1 cellular context compared by ENCODE assay signal in the genomic region with DNA sequence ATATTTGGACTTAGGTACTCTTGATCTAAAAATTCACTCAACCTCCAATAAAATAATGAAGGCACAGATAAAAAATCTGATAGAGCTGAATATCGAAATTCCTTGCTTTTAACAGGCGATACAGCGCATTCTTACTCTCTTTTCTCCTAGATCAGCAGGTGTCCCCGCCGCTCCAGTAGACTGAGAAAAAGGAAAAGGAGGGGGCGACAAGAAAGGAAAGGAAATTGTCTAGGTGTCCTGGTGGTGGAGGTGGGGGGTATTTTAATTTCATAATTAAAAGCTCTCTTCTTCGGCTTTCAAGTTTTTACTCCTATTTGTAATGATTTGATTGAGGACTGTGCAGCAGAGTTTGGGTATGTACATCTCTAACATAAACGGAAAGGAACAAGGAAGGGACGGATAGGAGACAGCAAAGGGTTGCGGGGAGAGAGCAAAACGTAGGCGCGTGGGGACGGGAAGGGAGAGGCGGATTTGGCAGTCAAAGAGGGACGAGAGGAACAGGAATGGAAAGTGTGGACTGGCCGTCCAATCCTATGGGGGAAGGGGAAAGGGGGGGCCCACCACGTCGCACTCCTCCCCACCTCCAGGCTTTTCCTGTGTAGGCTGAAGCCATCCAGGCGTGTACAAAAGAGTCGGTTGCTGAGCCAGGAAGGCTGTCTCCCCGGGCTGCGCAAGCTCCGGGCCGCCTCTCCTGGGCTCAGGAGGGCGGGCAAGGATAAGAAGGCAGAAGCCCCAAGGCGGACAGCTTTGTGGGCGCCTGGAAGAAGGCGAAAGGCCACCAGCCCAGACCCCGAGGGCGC.
A peak's percentile ranks its signal among the peaks of the same experiment; 100 is the strongest.
TF ChIP-seq lines count a peak whose summit lies in the region.

No MANE protein-coding gene starts in this region.

TF ChIP-seq in GM12878, 131 proteins besides CTCF, POLR2A, EP300 and RAD21 (continued from another document and continues in another):
- TF ChIP-seq EGR1 (IDR thresholded peaks at IDR 0.05; ENCODE audit: borderline replicate concordance in 1 of 2, low read depth in 2 of 2, low read length in 2 of 2) (no peak), YY1 (IDR thresholded peaks at IDR 0.05; ENCODE audit: low read depth, low read length) (no peak), SUPT20H (IDR thresholded peaks at IDR 0.05; ENCODE audit: borderline replicate concordance, control insufficient read depth, low read depth, low read length) (no peak), TAF1 (IDR thresholded peaks at IDR 0.05; ENCODE audit: borderline replicate concordance, low read depth, low read length) (no peak; the same call in 1 of the 2 replicates), KLF5 (IDR thresholded peaks at IDR 0.05; ENCODE audit: partially characterized antibody) (no peak), HCFC1 (IDR thresholded peaks at IDR 0.05; ENCODE audit: low read length) (0 out of 2 replicates have a peak, but pooled peaks have one; percentile 2), IKZF2 (IDR thresholded peaks at IDR 0.05) (peak in 1 of 2 experiments; percentile 58; a peak in 3 of 4 replicates), STAT1 (conservative IDR thresholded peaks at IDR 0.05) (no peak), BMI1 (IDR thresholded peaks at IDR 0.05; ENCODE audit: borderline replicate concordance) (0 out of 2 replicates have a peak, but pooled peaks have one; percentile 13), MXI1 (IDR thresholded peaks at IDR 0.05; ENCODE audit: low read depth, low read length) (no peak), BRCA1 (IDR thresholded peaks at IDR 0.05; ENCODE audit: low read depth, low read length) (no peak), NFXL1 (IDR thresholded peaks at IDR 0.05; ENCODE audit: borderline replicate concordance) (no peak), TARDBP (IDR thresholded peaks at IDR 0.05; ENCODE audit: borderline replicate concordance) (no peak), BCL11A (IDR thresholded peaks at IDR 0.05; ENCODE audit: low read depth, low read length) (no peak), CHD2 (IDR thresholded peaks at IDR 0.05; ENCODE audit: borderline replicate concordance, low read depth, low read length) (no peak), EED (IDR thresholded peaks at IDR 0.05; ENCODE audit: low read depth) (0 out of 2 replicates have a peak, but pooled peaks have one; percentile 18), SIX5 (IDR thresholded peaks at IDR 0.05; ENCODE audit: low read depth, low read length, severe bottlenecking) (no peak), FOXM1 (IDR thresholded peaks at IDR 0.05; ENCODE audit: low read depth, low read length) (no peak), LARP7 (IDR thresholded peaks at IDR 0.05) (no peak), ZBED1 (IDR thresholded peaks at IDR 0.05; ENCODE audit: borderline replicate concordance) (no peak)
- TF ChIP-seq, protein P1, sequence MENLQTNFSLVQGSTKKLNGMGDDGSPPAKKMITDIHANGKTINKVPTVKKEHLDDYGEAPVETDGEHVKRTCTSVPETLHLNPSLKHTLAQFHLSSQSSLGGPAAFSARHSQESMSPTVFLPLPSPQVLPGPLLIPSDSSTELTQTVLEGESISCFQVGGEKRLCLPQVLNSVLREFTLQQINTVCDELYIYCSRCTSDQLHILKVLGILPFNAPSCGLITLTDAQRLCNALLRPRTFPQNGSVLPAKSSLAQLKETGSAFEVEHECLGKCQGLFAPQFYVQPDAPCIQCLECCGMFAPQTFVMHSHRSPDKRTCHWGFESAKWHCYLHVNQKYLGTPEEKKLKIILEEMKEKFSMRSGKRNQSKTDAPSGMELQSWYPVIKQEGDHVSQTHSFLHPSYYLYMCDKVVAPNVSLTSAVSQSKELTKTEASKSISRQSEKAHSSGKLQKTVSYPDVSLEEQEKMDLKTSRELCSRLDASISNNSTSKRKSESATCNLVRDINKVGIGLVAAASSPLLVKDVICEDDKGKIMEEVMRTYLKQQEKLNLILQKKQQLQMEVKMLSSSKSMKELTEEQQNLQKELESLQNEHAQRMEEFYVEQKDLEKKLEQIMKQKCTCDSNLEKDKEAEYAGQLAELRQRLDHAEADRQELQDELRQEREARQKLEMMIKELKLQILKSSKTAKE (IDR thresholded peaks at IDR 0.05; ENCODE audit: low read depth, poor library complexity, severe bottlenecking) = no peak
- TF ChIP-seq, protein P2, sequence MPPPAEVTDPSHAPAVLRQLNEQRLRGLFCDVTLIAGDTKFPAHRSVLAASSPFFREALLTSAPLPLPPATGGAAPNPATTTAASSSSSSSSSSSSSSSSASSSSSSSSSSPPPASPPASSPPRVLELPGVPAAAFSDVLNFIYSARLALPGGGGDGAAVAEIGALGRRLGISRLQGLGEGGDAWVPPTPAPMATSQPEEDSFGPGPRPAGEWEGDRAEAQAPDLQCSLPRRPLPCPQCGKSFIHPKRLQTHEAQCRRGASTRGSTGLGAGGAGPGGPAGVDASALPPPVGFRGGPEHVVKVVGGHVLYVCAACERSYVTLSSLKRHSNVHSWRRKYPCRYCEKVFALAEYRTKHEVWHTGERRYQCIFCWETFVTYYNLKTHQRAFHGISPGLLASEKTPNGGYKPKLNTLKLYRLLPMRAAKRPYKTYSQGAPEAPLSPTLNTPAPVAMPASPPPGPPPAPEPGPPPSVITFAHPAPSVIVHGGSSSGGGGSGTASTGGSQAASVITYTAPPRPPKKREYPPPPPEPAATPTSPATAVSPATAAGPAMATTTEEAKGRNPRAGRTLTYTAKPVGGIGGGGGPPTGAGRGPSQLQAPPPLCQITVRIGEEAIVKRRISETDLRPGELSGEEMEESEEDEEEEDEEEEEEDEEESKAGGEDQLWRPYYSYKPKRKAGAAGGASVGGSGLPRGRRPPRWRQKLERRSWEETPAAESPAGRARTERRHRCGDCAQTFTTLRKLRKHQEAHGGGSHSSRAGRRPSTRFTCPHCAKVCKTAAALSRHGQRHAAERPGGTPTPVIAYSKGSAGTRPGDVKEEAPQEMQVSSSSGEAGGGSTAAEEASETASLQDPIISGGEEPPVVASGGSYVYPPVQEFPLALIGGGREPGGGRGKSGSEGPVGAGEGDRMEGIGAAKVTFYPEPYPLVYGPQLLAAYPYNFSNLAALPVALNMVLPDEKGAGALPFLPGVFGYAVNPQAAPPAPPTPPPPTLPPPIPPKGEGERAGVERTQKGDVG (CRISPR knock-in tag; IDR thresholded peaks at IDR 0.05) = no peak
- TF ChIP-seq, protein P3, sequence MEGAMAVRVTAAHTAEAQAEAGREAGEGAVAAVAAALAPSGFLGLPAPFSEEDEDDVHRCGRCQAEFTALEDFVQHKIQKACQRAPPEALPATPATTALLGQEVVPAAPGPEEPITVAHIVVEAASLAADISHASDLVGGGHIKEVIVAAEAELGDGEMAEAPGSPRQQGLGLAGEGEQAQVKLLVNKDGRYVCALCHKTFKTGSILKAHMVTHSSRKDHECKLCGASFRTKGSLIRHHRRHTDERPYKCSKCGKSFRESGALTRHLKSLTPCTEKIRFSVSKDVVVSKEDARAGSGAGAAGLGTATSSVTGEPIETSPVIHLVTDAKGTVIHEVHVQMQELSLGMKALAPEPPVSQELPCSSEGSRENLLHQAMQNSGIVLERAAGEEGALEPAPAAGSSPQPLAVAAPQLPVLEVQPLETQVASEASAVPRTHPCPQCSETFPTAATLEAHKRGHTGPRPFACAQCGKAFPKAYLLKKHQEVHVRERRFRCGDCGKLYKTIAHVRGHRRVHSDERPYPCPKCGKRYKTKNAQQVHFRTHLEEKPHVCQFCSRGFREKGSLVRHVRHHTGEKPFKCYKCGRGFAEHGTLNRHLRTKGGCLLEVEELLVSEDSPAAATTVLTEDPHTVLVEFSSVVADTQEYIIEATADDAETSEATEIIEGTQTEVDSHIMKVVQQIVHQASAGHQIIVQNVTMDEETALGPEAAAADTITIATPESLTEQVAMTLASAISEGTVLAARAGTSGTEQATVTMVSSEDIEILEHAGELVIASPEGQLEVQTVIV (IDR thresholded peaks at IDR 0.05; ENCODE audit: borderline replicate concordance, partially characterized antibody) = no peak
- TF ChIP-seq, protein P4, sequence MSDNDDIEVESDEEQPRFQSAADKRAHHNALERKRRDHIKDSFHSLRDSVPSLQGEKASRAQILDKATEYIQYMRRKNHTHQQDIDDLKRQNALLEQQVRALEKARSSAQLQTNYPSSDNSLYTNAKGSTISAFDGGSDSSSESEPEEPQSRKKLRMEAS (IDR thresholded peaks at IDR 0.05; ENCODE audit: low read depth, low read length) = no peak
- TF ChIP-seq, protein P5, sequence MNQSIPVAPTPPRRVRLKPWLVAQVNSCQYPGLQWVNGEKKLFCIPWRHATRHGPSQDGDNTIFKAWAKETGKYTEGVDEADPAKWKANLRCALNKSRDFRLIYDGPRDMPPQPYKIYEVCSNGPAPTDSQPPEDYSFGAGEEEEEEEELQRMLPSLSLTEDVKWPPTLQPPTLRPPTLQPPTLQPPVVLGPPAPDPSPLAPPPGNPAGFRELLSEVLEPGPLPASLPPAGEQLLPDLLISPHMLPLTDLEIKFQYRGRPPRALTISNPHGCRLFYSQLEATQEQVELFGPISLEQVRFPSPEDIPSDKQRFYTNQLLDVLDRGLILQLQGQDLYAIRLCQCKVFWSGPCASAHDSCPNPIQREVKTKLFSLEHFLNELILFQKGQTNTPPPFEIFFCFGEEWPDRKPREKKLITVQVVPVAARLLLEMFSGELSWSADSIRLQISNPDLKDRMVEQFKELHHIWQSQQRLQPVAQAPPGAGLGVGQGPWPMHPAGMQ (IDR thresholded peaks at IDR 0.05; ENCODE audit: borderline replicate concordance) = no peak
- TF ChIP-seq, protein P6, sequence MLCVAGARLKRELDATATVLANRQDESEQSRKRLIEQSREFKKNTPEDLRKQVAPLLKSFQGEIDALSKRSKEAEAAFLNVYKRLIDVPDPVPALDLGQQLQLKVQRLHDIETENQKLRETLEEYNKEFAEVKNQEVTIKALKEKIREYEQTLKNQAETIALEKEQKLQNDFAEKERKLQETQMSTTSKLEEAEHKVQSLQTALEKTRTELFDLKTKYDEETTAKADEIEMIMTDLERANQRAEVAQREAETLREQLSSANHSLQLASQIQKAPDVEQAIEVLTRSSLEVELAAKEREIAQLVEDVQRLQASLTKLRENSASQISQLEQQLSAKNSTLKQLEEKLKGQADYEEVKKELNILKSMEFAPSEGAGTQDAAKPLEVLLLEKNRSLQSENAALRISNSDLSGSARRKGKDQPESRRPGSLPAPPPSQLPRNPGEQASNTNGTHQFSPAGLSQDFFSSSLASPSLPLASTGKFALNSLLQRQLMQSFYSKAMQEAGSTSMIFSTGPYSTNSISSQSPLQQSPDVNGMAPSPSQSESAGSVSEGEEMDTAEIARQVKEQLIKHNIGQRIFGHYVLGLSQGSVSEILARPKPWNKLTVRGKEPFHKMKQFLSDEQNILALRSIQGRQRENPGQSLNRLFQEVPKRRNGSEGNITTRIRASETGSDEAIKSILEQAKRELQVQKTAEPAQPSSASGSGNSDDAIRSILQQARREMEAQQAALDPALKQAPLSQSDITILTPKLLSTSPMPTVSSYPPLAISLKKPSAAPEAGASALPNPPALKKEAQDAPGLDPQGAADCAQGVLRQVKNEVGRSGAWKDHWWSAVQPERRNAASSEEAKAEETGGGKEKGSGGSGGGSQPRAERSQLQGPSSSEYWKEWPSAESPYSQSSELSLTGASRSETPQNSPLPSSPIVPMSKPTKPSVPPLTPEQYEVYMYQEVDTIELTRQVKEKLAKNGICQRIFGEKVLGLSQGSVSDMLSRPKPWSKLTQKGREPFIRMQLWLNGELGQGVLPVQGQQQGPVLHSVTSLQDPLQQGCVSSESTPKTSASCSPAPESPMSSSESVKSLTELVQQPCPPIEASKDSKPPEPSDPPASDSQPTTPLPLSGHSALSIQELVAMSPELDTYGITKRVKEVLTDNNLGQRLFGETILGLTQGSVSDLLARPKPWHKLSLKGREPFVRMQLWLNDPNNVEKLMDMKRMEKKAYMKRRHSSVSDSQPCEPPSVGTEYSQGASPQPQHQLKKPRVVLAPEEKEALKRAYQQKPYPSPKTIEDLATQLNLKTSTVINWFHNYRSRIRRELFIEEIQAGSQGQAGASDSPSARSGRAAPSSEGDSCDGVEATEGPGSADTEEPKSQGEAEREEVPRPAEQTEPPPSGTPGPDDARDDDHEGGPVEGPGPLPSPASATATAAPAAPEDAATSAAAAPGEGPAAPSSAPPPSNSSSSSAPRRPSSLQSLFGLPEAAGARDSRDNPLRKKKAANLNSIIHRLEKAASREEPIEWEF (IDR thresholded peaks at IDR 0.05; ENCODE audit: insufficient replicate concordance, low read depth, low read length) = no peak
- TF ChIP-seq, protein P7, sequence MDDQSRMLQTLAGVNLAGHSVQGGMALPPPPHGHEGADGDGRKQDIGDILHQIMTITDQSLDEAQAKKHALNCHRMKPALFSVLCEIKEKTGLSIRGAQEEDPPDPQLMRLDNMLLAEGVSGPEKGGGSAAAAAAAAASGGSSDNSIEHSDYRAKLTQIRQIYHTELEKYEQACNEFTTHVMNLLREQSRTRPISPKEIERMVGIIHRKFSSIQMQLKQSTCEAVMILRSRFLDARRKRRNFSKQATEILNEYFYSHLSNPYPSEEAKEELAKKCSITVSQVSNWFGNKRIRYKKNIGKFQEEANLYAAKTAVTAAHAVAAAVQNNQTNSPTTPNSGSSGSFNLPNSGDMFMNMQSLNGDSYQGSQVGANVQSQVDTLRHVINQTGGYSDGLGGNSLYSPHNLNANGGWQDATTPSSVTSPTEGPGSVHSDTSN (IDR thresholded peaks at IDR 0.05; ENCODE audit: insufficient replicate concordance, low read depth, low read length) = no peak
- TF ChIP-seq, protein P8, sequence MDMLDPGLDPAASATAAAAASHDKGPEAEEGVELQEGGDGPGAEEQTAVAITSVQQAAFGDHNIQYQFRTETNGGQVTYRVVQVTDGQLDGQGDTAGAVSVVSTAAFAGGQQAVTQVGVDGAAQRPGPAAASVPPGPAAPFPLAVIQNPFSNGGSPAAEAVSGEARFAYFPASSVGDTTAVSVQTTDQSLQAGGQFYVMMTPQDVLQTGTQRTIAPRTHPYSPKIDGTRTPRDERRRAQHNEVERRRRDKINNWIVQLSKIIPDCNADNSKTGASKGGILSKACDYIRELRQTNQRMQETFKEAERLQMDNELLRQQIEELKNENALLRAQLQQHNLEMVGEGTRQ (IDR thresholded peaks at IDR 0.05; ENCODE audit: borderline replicate concordance, low read depth, low read length) = no peak
- TF ChIP-seq, protein P9, sequence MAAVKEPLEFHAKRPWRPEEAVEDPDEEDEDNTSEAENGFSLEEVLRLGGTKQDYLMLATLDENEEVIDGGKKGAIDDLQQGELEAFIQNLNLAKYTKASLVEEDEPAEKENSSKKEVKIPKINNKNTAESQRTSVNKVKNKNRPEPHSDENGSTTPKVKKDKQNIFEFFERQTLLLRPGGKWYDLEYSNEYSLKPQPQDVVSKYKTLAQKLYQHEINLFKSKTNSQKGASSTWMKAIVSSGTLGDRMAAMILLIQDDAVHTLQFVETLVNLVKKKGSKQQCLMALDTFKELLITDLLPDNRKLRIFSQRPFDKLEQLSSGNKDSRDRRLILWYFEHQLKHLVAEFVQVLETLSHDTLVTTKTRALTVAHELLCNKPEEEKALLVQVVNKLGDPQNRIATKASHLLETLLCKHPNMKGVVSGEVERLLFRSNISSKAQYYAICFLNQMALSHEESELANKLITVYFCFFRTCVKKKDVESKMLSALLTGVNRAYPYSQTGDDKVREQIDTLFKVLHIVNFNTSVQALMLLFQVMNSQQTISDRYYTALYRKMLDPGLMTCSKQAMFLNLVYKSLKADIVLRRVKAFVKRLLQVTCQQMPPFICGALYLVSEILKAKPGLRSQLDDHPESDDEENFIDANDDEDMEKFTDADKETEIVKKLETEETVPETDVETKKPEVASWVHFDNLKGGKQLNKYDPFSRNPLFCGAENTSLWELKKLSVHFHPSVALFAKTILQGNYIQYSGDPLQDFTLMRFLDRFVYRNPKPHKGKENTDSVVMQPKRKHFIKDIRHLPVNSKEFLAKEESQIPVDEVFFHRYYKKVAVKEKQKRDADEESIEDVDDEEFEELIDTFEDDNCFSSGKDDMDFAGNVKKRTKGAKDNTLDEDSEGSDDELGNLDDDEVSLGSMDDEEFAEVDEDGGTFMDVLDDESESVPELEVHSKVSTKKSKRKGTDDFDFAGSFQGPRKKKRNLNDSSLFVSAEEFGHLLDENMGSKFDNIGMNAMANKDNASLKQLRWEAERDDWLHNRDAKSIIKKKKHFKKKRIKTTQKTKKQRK (IDR thresholded peaks at IDR 0.05; ENCODE audit: low read depth, low read length) = no peak
